In the genomic region with DNA sequence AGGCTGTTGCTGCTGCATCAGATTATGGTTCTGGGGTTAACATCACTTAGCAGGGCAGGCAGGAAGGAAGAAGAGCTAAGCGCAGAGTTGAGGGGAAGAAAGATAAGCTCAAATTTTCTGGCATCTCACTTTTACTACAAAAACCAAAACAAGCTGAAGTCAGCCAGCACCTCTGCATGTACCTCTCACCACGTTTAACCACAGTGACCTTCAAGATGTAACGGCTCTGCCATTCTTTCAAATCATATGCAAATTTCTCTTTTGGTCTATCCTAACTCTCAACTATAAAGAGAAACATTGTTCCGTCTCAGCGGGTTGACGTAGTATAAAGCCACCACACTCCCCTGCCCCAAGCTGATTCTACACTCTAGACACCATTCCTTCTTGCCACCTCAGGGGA, we compare ENCODE assay signal across 11 cellular contexts.
DNase-seq lines count a peak whose midpoint lies in the region; ATAC-seq and TF ChIP-seq lines count a peak whose summit lies in the region.
"Had no signal": no experiment of that assay in that cellular context is flagged by ENCODE, and none has a peak within 500 bp of the region (broad histone marks: within the 10 kb centered on the region; RNA-seq: fewer than 3 reads in every experiment).

No MANE protein-coding gene starts in this region.

- H3K27me3 ChIP-seq in CD8-positive, alpha-beta T cell (ENCODE audit: insufficient read depth, low read length): no peaks in the 10 kb centered on the region
- H3K27me3 ChIP-seq: ascending aorta had no signal

- ATAC-seq in CD8-positive, alpha-beta T cell: peak; percentile 87
- ATAC-seq in GM19328 (IDR thresholded peaks at IDR 0.05; ENCODE audit: unreplicated experiment) (peak; percentile 70), HG03139 (IDR thresholded peaks at IDR 0.05; ENCODE audit: unreplicated experiment) (peak; percentile 65), Right ventricle myocardium superior (ENCODE audit: poor library complexity) (no peak), HG03196 (IDR thresholded peaks at IDR 0.05; ENCODE audit: unreplicated experiment) (no peak)

- H3K36me3 Mint-ChIP-seq in CD8-positive, alpha-beta T cell: no peaks in the 10 kb centered on the region
- H3K36me3 Mint-ChIP-seq in activated naive CD8-positive, alpha-beta T cell treated with anti-CD3 and anti-CD28 coated beads for 36 hours: no peaks in the 10 kb centered on the region

- H3K4me3 Mint-ChIP-seq in CD8-positive, alpha-beta T cell: no peak overlapping the region
- H3K4me3 Mint-ChIP-seq in activated naive CD8-positive, alpha-beta T cell treated with anti-CD3 and anti-CD28 coated beads for 36 hours: no peak overlapping the region

- peak overlapping the region; percentile 24 for H3K27ac ChIP-seq in CD8-positive, alpha-beta T cell (ENCODE audit: low read depth, low read length)
- H3K27ac ChIP-seq: ascending aorta had no signal

- DNase-seq in CD8-positive, alpha-beta T cell: peak in 1 of 7 experiments; percentile 26
- peak; percentile 5 for DNase-seq in activated naive CD8-positive, alpha-beta T cell treated with anti-CD3 and anti-CD28 coated beads for 36 hours
- DNase-seq in Right ventricle myocardium superior: no peak
- no peak for DNase-seq in HuH-7.5 (ENCODE audit: low spot score)
- DNase-seq in NOMO-1 treated with DMSO at 0.1 percent for 48 hours (lab: John Stamatoyannopoulos, UW; ENCODE audit: unreplicated experiment): no peak
- DNase-seq: islet precursor cell, trophoblast cell had no signal

- H3K27me3 Mint-ChIP-seq in CD8-positive, alpha-beta T cell (ENCODE audit: low read depth): peaks cover 3% of the 10 kb centered on the region
- H3K27me3 Mint-ChIP-seq in activated naive CD8-positive, alpha-beta T cell treated with anti-CD3 and anti-CD28 coated beads for 36 hours: no peaks in the 10 kb centered on the region

- H3K4me3 ChIP-seq in CD8-positive, alpha-beta T cell (ENCODE audit: low read depth, low read length): peak overlapping the region; percentile 25
- H3K4me3 ChIP-seq: ascending aorta had no signal

- CTCF ChIA-PET in CD8-positive, alpha-beta T cell (lab: Charles Lee): no interaction called here

- H3K36me3 ChIP-seq in CD8-positive, alpha-beta T cell (ENCODE audit: insufficient read depth, low read length): no peaks in the 10 kb centered on the region
- H3K36me3 ChIP-seq: ascending aorta had no signal

- TF ChIP-seq CTCF in CD8-positive, alpha-beta T cell (IDR thresholded peaks at IDR 0.05): no peak

- intact Hi-C loops in CD8-positive, alpha-beta T cell (cut with DNase I, micrococcal nuclease): no loop called here
- intact Hi-C loops in Right ventricle myocardium superior (cut with DNase I): no loop called here

- H3K9me3 Mint-ChIP-seq in CD8-positive, alpha-beta T cell: no peaks in the 10 kb centered on the region
- no peaks in the 10 kb centered on the region for H3K9me3 Mint-ChIP-seq in activated naive CD8-positive, alpha-beta T cell treated with anti-CD3 and anti-CD28 coated beads for 36 hours

- H3K4me1 Mint-ChIP-seq in CD8-positive, alpha-beta T cell (ENCODE audit: low read depth): no peaks in the 10 kb centered on the region
- no peaks in the 10 kb centered on the region for H3K4me1 Mint-ChIP-seq in activated naive CD8-positive, alpha-beta T cell treated with anti-CD3 and anti-CD28 coated beads for 36 hours

- peaks cover 16% of the 10 kb centered on the region for H3K4me1 ChIP-seq in CD8-positive, alpha-beta T cell (ENCODE audit: insufficient read depth, low read length)
- H3K4me1 ChIP-seq: ascending aorta had no signal

- no peaks in the 10 kb centered on the region for H3K9me3 ChIP-seq in CD8-positive, alpha-beta T cell (ENCODE audit: low read length)
- H3K9me3 ChIP-seq: ascending aorta had no signal

- POLR2A ChIA-PET in CD8-positive, alpha-beta T cell (lab: Charles Lee): no interaction called here

- no peak overlapping the region for H3K27ac Mint-ChIP-seq in CD8-positive, alpha-beta T cell
- no peak overlapping the region for H3K27ac Mint-ChIP-seq in activated naive CD8-positive, alpha-beta T cell treated with anti-CD3 and anti-CD28 coated beads for 36 hours

Comparison
In these comparisons a context has a peak if more than half of its experiments do, and no peak if none do; other contexts are left out.
1. ATAC-seq: peak in CD8-positive, alpha-beta T cell (single experiment), GM19328 (single experiment) and HG03139 (single experiment); none in Right ventricle myocardium superior (single experiment) and HG03196 (single experiment).